In genomic region chr21:31310750-31311149, GRCh38 we compare ENCODE assay signal across 9 cellular contexts. TPM values are rescaled to one million over a fixed set of nuclear protein-coding genes. Genes with fewer than 3 reads are reported as not detected.
DNase-seq lines count a peak whose midpoint lies in the region; ATAC-seq and TF ChIP-seq lines count a peak whose summit lies in the region.
"Had no signal": no experiment of that assay in that cellular context is flagged by ENCODE, and none has a peak within 500 bp of the region (broad histone marks: within the 10 kb centered on the region; RNA-seq: fewer than 3 reads in every experiment).

No MANE protein-coding gene starts in this region.

- H3K4me2 ChIP-seq in IMR-90 (ENCODE audit: low read depth, low read length) = peak overlapping the region; percentile 41; the same call in 1 of the 2 replicates
- H3K4me2 ChIP-seq in mammary epithelial cell (ENCODE audit: insufficient read depth, low read depth, low read length) = peak overlapping the region; percentile 55
- no peak overlapping the region for H3K4me2 ChIP-seq in neuronal stem cell (ENCODE audit: insufficient read depth, low read length, poor library complexity, severe bottlenecking)

- H3K4me1 ChIP-seq in IMR-90 (ENCODE audit: control insufficient read depth, insufficient read depth, low read length) (peaks cover 6% of the 10 kb centered on the region), mammary epithelial cell (ENCODE audit: insufficient read depth, low read length) (peaks cover 11% of the 10 kb centered on the region), neuronal stem cell (ENCODE audit: control insufficient read depth in 2 of 2, insufficient read depth in 1 of 2, low read depth in 1 of 2, low read length in 2 of 2) (peaks cover 4 to 13% of the 10 kb centered on the region in 2 donors)

- H2AK5ac ChIP-seq in IMR-90 (ENCODE audit: low read depth, low read length) = no peak overlapping the region
- no peak overlapping the region for H2AK5ac ChIP-seq in neuronal stem cell (ENCODE audit: low read depth, low read length)

- peak overlapping the region; percentile 49; the same call in 1 of the 2 replicates for H3K4ac ChIP-seq in IMR-90 (ENCODE audit: low read depth, low read length)
- H3K4ac ChIP-seq in neuronal stem cell (ENCODE audit: low read length) = no peak overlapping the region

- POLR2A ChIA-PET in IMR-90 (lab: Charles Lee; ENCODE audit: unreplicated experiment) = interaction anchor here (0.7 kb wide), 1 partner anchor 87 kb away, joined by 7 read pairs; no protein-coding TSS in a partner anchor

- TF ChIP-seq CTCF in IMR-90 (conservative IDR thresholded peaks at IDR 0.05; ENCODE audit: low read depth, low read length) (no peak), mammary epithelial cell (conservative IDR thresholded peaks at IDR 0.05 in 1 of 2, IDR thresholded peaks at IDR 0.05 in 1 of 2; ENCODE audit: extremely low read depth in 1 of 2, insufficient read depth in 1 of 2, low read depth in 1 of 2, low read length in 2 of 2) (no peak)

- H3K23ac ChIP-seq in IMR-90 (ENCODE audit: low read depth, low read length) (no peak overlapping the region), neuronal stem cell (ENCODE audit: low read depth, low read length, poor library complexity) (no peak overlapping the region)

- H3K14ac ChIP-seq in IMR-90 (replicated peaks; ENCODE audit: low read depth, low read length) = 0 out of 2 replicates have a peak overlapping the region, but pooled peaks have one; percentile 8
- no peak overlapping the region for H3K14ac ChIP-seq in neuronal stem cell (ENCODE audit: low read length)

- H4K20me1 ChIP-seq in IMR-90 (ENCODE audit: insufficient read depth, low read length) (no peaks in the 10 kb centered on the region), mammary epithelial cell (ENCODE audit: insufficient read depth, low read length) (no peaks in the 10 kb centered on the region)

- H3K79me1 ChIP-seq in IMR-90 (ENCODE audit: low read depth in 1 of 2, low read length in 2 of 2) (no peaks in the 10 kb centered on the region), neuronal stem cell (ENCODE audit: low read depth, low read length) (peaks cover 2% of the 10 kb centered on the region)

- no peak overlapping the region for H2AK9ac ChIP-seq in IMR-90 (replicated peaks; ENCODE audit: low read depth, low read length, poor library complexity)

- H4K91ac ChIP-seq in IMR-90 (ENCODE audit: insufficient read depth, low read depth, low read length) (peak overlapping the region; percentile 76; the same call in 1 of the 2 replicates), neuronal stem cell (ENCODE audit: low read depth, low read length, poor library complexity) (no peak overlapping the region)

- H2BK12ac ChIP-seq in neuronal stem cell (ENCODE audit: low read length) = no peak overlapping the region

- no TSS peak for BruUV-seq in IMR-90 (replicated peaks; lab: Mats Ljungman, UMichigan)
- BruUV-seq in mammary epithelial cell (replicated peaks; lab: Mats Ljungman, UMichigan) = no TSS peak

- dilution Hi-C loops in IMR-90 (cut with HindIII; ENCODE audit: low sequenced_read_pairs, unreplicated experiment) (no loop called here), mammary epithelial cell (cut with HindIII; ENCODE audit: low sequenced_read_pairs) (loop anchor here (5.0 kb wide), 1 partner anchor 88 kb away; no protein-coding TSS in a partner anchor)

- H3K27me3 ChIP-seq in IMR-90 (ENCODE audit: control insufficient read depth, insufficient read depth, low read length) (no peaks in the 10 kb centered on the region), mammary epithelial cell (ENCODE audit: insufficient read depth, low read length) (no peaks in the 10 kb centered on the region), neuronal stem cell (ENCODE audit: control insufficient read depth in 3 of 3, insufficient read depth in 3 of 3, low read depth in 1 of 3, low read length in 3 of 3) (no peaks in the 10 kb centered on the region)

- no peak overlapping the region for H3K9ac ChIP-seq in IMR-90 (ENCODE audit: low read depth, low read length)
- H3K9ac ChIP-seq in mammary epithelial cell (ENCODE audit: insufficient read depth, low read length) = no peak overlapping the region
- no peak overlapping the region for H3K9ac ChIP-seq in neuronal stem cell (ENCODE audit: low read depth, low read length, poor library complexity)

- H3K18ac ChIP-seq in IMR-90 (ENCODE audit: low read depth, low read length) (peak overlapping the region; percentile 78; the same call in 1 of the 2 replicates), neuronal stem cell (ENCODE audit: low read length) (no peak overlapping the region)

- no peak for TF ChIP-seq RAD21 in IMR-90 (IDR thresholded peaks at IDR 0.05; ENCODE audit: low read length)

- no peaks in the 10 kb centered on the region for H3K9me3 ChIP-seq in IMR-90 (ENCODE audit: control insufficient read depth, insufficient read depth, low read length)
- H3K9me3 ChIP-seq in mammary epithelial cell (replicated peaks; ENCODE audit: insufficient read depth, low read length) = no peaks in the 10 kb centered on the region
- H3K9me3 ChIP-seq in neuronal stem cell (replicated peaks in 1 of 2; ENCODE audit: control insufficient read depth in 2 of 2, insufficient read depth in 1 of 2, low read depth in 1 of 2, low read length in 2 of 2) = peaks cover 0 to 3% of the 10 kb centered on the region in 2 donors

- WGBS in IMR-90 (ENCODE audit: extremely low coverage in 2 of 2, insufficient read length in 1 of 2), 2 experiments = no CpG with 5 or more reads among the region's 7 CpGs
- 20% methylated on average over 7 of the region's 7 CpGs for WGBS in mammary epithelial cell (ENCODE audit: low coverage, missing lambda C conversion rate)
- no CpG with 5 or more reads among the region's 7 CpGs for WGBS in neuronal stem cell (ENCODE audit: extremely low coverage in 2 of 2, insufficient read length in 2 of 2, insufficient replicate concordance in 1 of 2), 2 donors

- H2BK5ac ChIP-seq in IMR-90 (ENCODE audit: low read depth, low read length, poor library complexity, severe bottlenecking) (peak overlapping the region; percentile 65), neuronal stem cell (ENCODE audit: low read length) (no peak overlapping the region)

- peak overlapping the region in 1 of 2 experiments; percentile 34; a peak in 2 of 4 replicates for H4K8ac ChIP-seq in IMR-90 (ENCODE audit: low read depth in 2 of 2, low read length in 2 of 2)
- H4K8ac ChIP-seq in neuronal stem cell (ENCODE audit: low read depth, low read length) = no peak overlapping the region

- ATAC-seq in IMR-90 (ENCODE audit: low read depth) = peak; percentile 86
- no peak for ATAC-seq in GM19452 (IDR thresholded peaks at IDR 0.05; ENCODE audit: unreplicated experiment)

- no peak overlapping the region for H3K27ac ChIP-seq in IMR-90 (ENCODE audit: insufficient read depth, low read length)
- H3K27ac ChIP-seq in mammary epithelial cell (ENCODE audit: insufficient read depth, low read depth, low read length) = peak overlapping the region; percentile 20
- peak overlapping the region; percentile 25 for H3K27ac ChIP-seq in neuronal stem cell (replicated peaks; ENCODE audit: low read length)
- H3K27ac ChIP-seq: SK-N-MC had no signal

- H2BK120ac ChIP-seq in IMR-90 (ENCODE audit: low read depth, low read length) = peak overlapping the region; percentile 53
- H2BK120ac ChIP-seq in neuronal stem cell (ENCODE audit: low read depth, low read length) = no peak overlapping the region

- H3K79me2 ChIP-seq in mammary epithelial cell (ENCODE audit: insufficient read depth, low read length) = no peaks in the 10 kb centered on the region

- no peak overlapping the region for H3K56ac ChIP-seq in IMR-90 (ENCODE audit: extremely low read depth, insufficient read depth, low read length)

- CTCF ChIA-PET in IMR-90 (lab: Yijun Ruan, JAX) = interaction anchor here (0.6 to 1.2 kb wide), 3 partner anchors 13 to 77 kb away, joined by 3 to 7 read pairs (median 3); no protein-coding TSS in a partner anchor
- CTCF ChIA-PET in mammary epithelial cell (lab: Charles Lee; ENCODE audit: low non-redundant PET) = no interaction called here

- H3K4me3 ChIP-seq in IMR-90 (ENCODE audit: insufficient read depth, low read depth, low read length) = no peak overlapping the region
- no peak overlapping the region for H3K4me3 ChIP-seq in mammary epithelial cell (replicated peaks in 1 of 3; ENCODE audit: insufficient read depth in 1 of 3, low read depth in 2 of 3, low read length in 3 of 3)
- H3K4me3 ChIP-seq in neuronal stem cell (ENCODE audit: low read length in 2 of 2) = no peak overlapping the region
- H3K4me3 ChIP-seq: SK-N-MC had no signal

- no peaks in the 10 kb centered on the region for H3K36me3 ChIP-seq in IMR-90 (ENCODE audit: control insufficient read depth, insufficient read depth, low read length)
- H3K36me3 ChIP-seq in mammary epithelial cell (ENCODE audit: insufficient read depth, low read length) = no peaks in the 10 kb centered on the region
- H3K36me3 ChIP-seq in neuronal stem cell (replicated peaks in 1 of 2; ENCODE audit: control insufficient read depth in 2 of 2, insufficient read depth in 2 of 2, low read length in 2 of 2) = peaks cover 0 to 7% of the 10 kb centered on the region in 2 donors

- H3K9me1 ChIP-seq in IMR-90 (ENCODE audit: insufficient read depth, low read length) = 0 out of 2 replicates have a peak, but pooled peaks cover 6% of the 10 kb centered on the region

- intact Hi-C loops in IMR-90 (cut with micrococcal nuclease) (no loop called here), mammary epithelial cell (cut with micrococcal nuclease) (no loop called here)

- H2BK20ac ChIP-seq in IMR-90 (ENCODE audit: low read depth, low read length) = peak overlapping the region; percentile 51; the same call in 1 of the 2 replicates

- H4K5ac ChIP-seq in IMR-90 (ENCODE audit: low read depth, low read length) = peak overlapping the region; percentile 60

- no peak for TF ChIP-seq POLR2A in IMR-90 (IDR thresholded peaks at IDR 0.05; ENCODE audit: low read depth, low read length)

- H2BK15ac ChIP-seq in IMR-90 (ENCODE audit: low read depth, low read length) (no peak overlapping the region), neuronal stem cell (ENCODE audit: low read length) (no peak overlapping the region)

- DNase-seq in IMR-90 (peak; percentile 81), NCI-H2171 (lab: John Stamatoyannopoulos, UW) (peak; percentile 70), mammary epithelial cell (peak; percentile 70), neuronal stem cell (ENCODE audit: low spot score) (no peak), inferior parietal cortex (ENCODE audit: extremely low spot score) (no peak), epidermal melanocyte (ENCODE audit: insufficient read length, low spot score) (no peak)
- DNase-seq: activated naive CD4-positive, alpha-beta T cell treated with Interleukin-2 at 50 U/mL for 16 hours had no signal

- in situ Hi-C loops in IMR-90 (cut with MboI; ENCODE audit: low sequenced_read_pairs) (no loop called here), mammary epithelial cell (cut with MboI; ENCODE audit: low sequenced_read_pairs in 2 of 2) (no loop called here)

- H2AFZ ChIP-seq in IMR-90 (replicated peaks; ENCODE audit: low read length, poor library complexity) (no peak overlapping the region), mammary epithelial cell (ENCODE audit: low read depth, low read length) (no peak overlapping the region), neuronal stem cell (ENCODE audit: low read length) (no peak overlapping the region)

RNA-seq across cellular contexts. Expression of gene TIAM1, which starts 33.3 kb away (rescaled TPM):
- total RNA-seq in IMR-90 (2012; rRNA removed) (9.2 and 9.3 TPM in 2 replicates), mammary epithelial cell (10 to 100 TPM; 14.7 to 27.7 TPM)
- polyA plus RNA-seq in IMR-90 (2012; rRNA removed) (2.9 TPM in 2 replicates), mammary epithelial cell (13.0 TPM)
- polyA plus RNA-seq in IMR-90 (2012; cell fraction: cytosol; rRNA removed) = 1.5 and 2.0 TPM in 2 replicates
- 3.9 and 4.0 TPM in 2 replicates for polyA plus RNA-seq in IMR-90 (2012; cell fraction: nucleus; rRNA removed; ENCODE audit: low replicate concordance)
- 28.0 TPM for polyA minus RNA-seq in mammary epithelial cell
- 37.7 TPM for polyA plus RNA-seq in neuronal stem cell (2013, experiment 1 of 2)
- polyA plus RNA-seq in neuronal stem cell (2013, experiment 2 of 2) = 35.9 TPM

Comparison
In these comparisons a context has a peak if more than half of its experiments do, and no peak if none do; other contexts are left out.
1. DNase-seq: peak in IMR-90 (single experiment), NCI-H2171 (single experiment) and mammary epithelial cell (single experiment); none in neuronal stem cell (single experiment), inferior parietal cortex (single experiment) and epidermal melanocyte (single experiment).